Comparison of ENCODE assay signal across 8 cellular contexts in the genomic region with DNA sequence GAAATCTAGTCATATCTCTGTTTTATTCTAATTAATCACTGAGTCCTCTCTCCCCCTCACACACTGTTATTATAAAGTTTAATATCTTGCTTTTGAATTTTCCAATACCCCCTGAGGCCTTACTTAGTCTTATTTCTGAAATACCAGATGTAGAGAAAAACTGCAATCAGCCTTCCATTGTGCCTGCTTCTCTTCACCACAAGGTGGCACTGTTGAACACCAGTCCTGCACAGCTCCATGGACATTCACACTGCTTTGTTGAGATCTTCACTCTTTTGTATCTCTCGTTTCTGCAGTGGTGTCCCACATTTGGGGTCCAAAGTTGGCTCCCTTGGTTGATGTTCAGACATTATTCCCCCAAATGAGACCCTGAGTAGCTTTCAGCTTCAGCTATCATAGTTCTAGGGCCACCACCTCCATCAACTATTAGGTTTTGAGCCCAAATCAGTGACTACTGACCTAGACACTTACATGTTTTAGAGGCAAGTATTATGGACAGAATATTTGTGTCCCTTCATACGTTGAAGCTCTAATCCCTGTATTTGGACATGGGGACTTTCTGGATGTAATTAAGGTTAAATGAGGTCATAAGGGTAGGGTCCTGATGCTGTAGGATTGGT. TPM values are rescaled to one million over a fixed set of nuclear protein-coding genes. Genes with fewer than 3 reads are reported as not detected.
A peak's percentile ranks its signal among the peaks of the same experiment; 100 is the strongest.
DNase-seq lines count a peak whose midpoint lies in the region; ATAC-seq and TF ChIP-seq lines count a peak whose summit lies in the region.

No MANE protein-coding gene starts in this region.

- TF ChIP-seq POLR2A in esophagus squamous epithelium (IDR thresholded peaks at IDR 0.05) (no peak), upper lobe of left lung (IDR thresholded peaks at IDR 0.05) (no peak), sigmoid colon (IDR thresholded peaks at IDR 0.05) (no peak)

- H3K4me3 Mint-ChIP-seq in Calu3 (ENCODE audit: low read depth, unreplicated experiment): no peak overlapping the region

- H3K9me3 Mint-ChIP-seq in Calu3 (ENCODE audit: low read depth, unreplicated experiment): peaks cover 22% of the 10 kb centered on the region

- no peaks in the 10 kb centered on the region for H3K4me1 ChIP-seq in OCI-LY3 (ENCODE audit: low read length)
- no peaks in the 10 kb centered on the region for H3K4me1 ChIP-seq in esophagus squamous epithelium
- no peaks in the 10 kb centered on the region for H3K4me1 ChIP-seq in upper lobe of left lung
- H3K4me1 ChIP-seq in sigmoid colon: no peaks in the 10 kb centered on the region

- H3K27ac Mint-ChIP-seq in Calu3 (ENCODE audit: unreplicated experiment): no peak overlapping the region

- H3K9me3 ChIP-seq in OCI-LY3 (ENCODE audit: insufficient read depth, low read length): peaks cover 12% of the 10 kb centered on the region
- peaks cover 0 to 30% (median 24%) of the 10 kb centered on the region in 3 donors for H3K9me3 ChIP-seq in esophagus squamous epithelium
- H3K9me3 ChIP-seq in upper lobe of left lung: peaks cover 12 to 30% (median 16%) of the 10 kb centered on the region in 4 donors
- peaks cover 5 to 18% (median 9%) of the 10 kb centered on the region in 4 donors for H3K9me3 ChIP-seq in sigmoid colon

- no peaks in the 10 kb centered on the region for H3K27me3 Mint-ChIP-seq in Calu3 (ENCODE audit: unreplicated experiment)

- 57 to 71% methylated on average over 1 to 2 of the region's 2 CpGs for WGBS in esophagus squamous epithelium, 2 donors
- 88% methylated on average over 2 of the region's 2 CpGs for WGBS in upper lobe of left lung, 2 donors
- WGBS in sigmoid colon, 2 donors: 74 to 81% methylated on average over 2 of the region's 2 CpGs

- ATAC-seq in HG03108 (IDR thresholded peaks at IDR 0.05; ENCODE audit: unreplicated experiment) (no peak), upper lobe of left lung (ENCODE audit: low FRiP score in 2 of 2) (no peak)

- H3K9ac ChIP-seq in OCI-LY3 (ENCODE audit: low read length): no peak overlapping the region

- no peaks in the 10 kb centered on the region for H3K36me3 ChIP-seq in OCI-LY3 (replicated peaks; ENCODE audit: low read depth, low read length)
- H3K36me3 ChIP-seq in esophagus squamous epithelium: no peaks in the 10 kb centered on the region
- no peaks in the 10 kb centered on the region for H3K36me3 ChIP-seq in upper lobe of left lung
- no peaks in the 10 kb centered on the region for H3K36me3 ChIP-seq in sigmoid colon

- no peak overlapping the region for H2AFZ ChIP-seq in OCI-LY3 (ENCODE audit: low read depth, low read length)

- CTCF ChIA-PET in Calu3 (lab: Charles Lee): interaction anchor here (1.5 kb wide), 1 partner anchor 24 kb away, joined by 5 read pairs; a partner anchor contains a TSS

- DNase-seq in Calu3 (no peak), esophagus squamous epithelium (lab: John Stamatoyannopoulos, UW) (no peak), NCI-H1694 treated with DMSO at 0.1 percent for 48 hours (lab: John Stamatoyannopoulos, UW) (no peak), upper lobe of left lung (no peak), sigmoid colon (no peak)

- H3K36me3 Mint-ChIP-seq in Calu3 (ENCODE audit: insufficient read depth, unreplicated experiment): peaks cover 14% of the 10 kb centered on the region

- H3K4me2 ChIP-seq in OCI-LY3 (ENCODE audit: low read length): no peak overlapping the region

- no peak overlapping the region for H3K4me3 ChIP-seq in OCI-LY3 (ENCODE audit: low read length)
- H3K4me3 ChIP-seq in esophagus squamous epithelium: no peak overlapping the region
- no peak overlapping the region for H3K4me3 ChIP-seq in upper lobe of left lung
- no peak overlapping the region for H3K4me3 ChIP-seq in sigmoid colon

- intact Hi-C loops in Calu3 (cut with micrococcal nuclease; ENCODE audit: unreplicated experiment): no loop called here
- intact Hi-C loops in esophagus squamous epithelium (cut with DNase I): no loop called here
- intact Hi-C loops in sigmoid colon (cut with DNase I): no loop called here

- peaks cover 20% of the 10 kb centered on the region; the same call in 1 of the 2 replicates for H3K27me3 ChIP-seq in OCI-LY3 (ENCODE audit: low read depth, low read length)
- H3K27me3 ChIP-seq in esophagus squamous epithelium: no peaks in the 10 kb centered on the region
- H3K27me3 ChIP-seq in upper lobe of left lung: no peaks in the 10 kb centered on the region
- H3K27me3 ChIP-seq in sigmoid colon: no peaks in the 10 kb centered on the region

- no peaks in the 10 kb centered on the region for H3K4me1 Mint-ChIP-seq in Calu3 (ENCODE audit: low read depth, unreplicated experiment)

- no TSS peak for BruUV-seq in Calu3 (replicated peaks; lab: Mats Ljungman, UMichigan)

- no peaks in the 10 kb centered on the region for H3K79me2 ChIP-seq in OCI-LY3 (ENCODE audit: low read length)

- no peak for TF ChIP-seq EP300 in upper lobe of left lung (IDR thresholded peaks at IDR 0.05)
- TF ChIP-seq EP300 in sigmoid colon (IDR thresholded peaks at IDR 0.05): no peak

- no peaks in the 10 kb centered on the region for H4K20me1 ChIP-seq in OCI-LY3 (ENCODE audit: insufficient read depth, low read length)

- TF ChIP-seq CTCF in 22Rv1 (IDR thresholded peaks at IDR 0.05): peak; percentile 81
- TF ChIP-seq CTCF in Calu3 (IDR thresholded peaks at IDR 0.05; ENCODE audit: unreplicated experiment): peak; percentile 75
- TF ChIP-seq CTCF in OCI-LY3 (IDR thresholded peaks at IDR 0.05; ENCODE audit: low read depth, low read length): peak; percentile 49
- peak in 4 of 6 experiments; percentile 15 to 63 (median 26) for TF ChIP-seq CTCF in esophagus squamous epithelium (IDR thresholded peaks at IDR 0.05)
- TF ChIP-seq CTCF in upper lobe of left lung (IDR thresholded peaks at IDR 0.05): peak in 1 of 6 experiments; percentile 40
- no peak for TF ChIP-seq CTCF in sigmoid colon (IDR thresholded peaks at IDR 0.05)

- no peak overlapping the region for H3K27ac ChIP-seq in 22Rv1
- no peak overlapping the region for H3K27ac ChIP-seq in OCI-LY3 (ENCODE audit: low read length)
- no peak overlapping the region for H3K27ac ChIP-seq in esophagus squamous epithelium
- H3K27ac ChIP-seq in upper lobe of left lung: no peak overlapping the region
- H3K27ac ChIP-seq in sigmoid colon: no peak overlapping the region

RNA-seq across cellular contexts. Expression of a gene that starts 24.3 kb away (rescaled TPM):
- total RNA-seq in Calu3 (2022): 87.4 and 92.8 TPM in 2 replicates
- 10 to 100 TPM; 13.8 to 43.1 (median 20.2) TPM for total RNA-seq in esophagus squamous epithelium
- 10 to 100 TPM; 21.6 to 50.2 (median 34.1) TPM for total RNA-seq in upper lobe of left lung
- total RNA-seq in sigmoid colon: 10 to 100 TPM; 39.3 to 71.3 (median 54.3) TPM
- 10 to 100 TPM; 17.6 to 37.2 (median 31.0) TPM for polyA plus RNA-seq in sigmoid colon

Comparison
In these comparisons a context has a peak if more than half of its experiments do, and no peak if none do; other contexts are left out.
1. CTCF ChIP-seq: peak in 22Rv1 (single experiment), Calu3 (single experiment), OCI-LY3 (single experiment) and esophagus squamous epithelium (4 of 6); none in sigmoid colon (0 of 4).